23 cellular contexts compared by ENCODE assay signal in genomic region chr10:76576276-76576962, GRCh38.
DNase-seq lines count a peak whose midpoint lies in the region; ATAC-seq, FAIRE-seq and TF ChIP-seq lines count a peak whose summit lies in the region.
"Had no signal": no experiment of that assay in that cellular context is flagged by ENCODE, and none has a peak within 500 bp of the region (broad histone marks: within the 10 kb centered on the region; RNA-seq: fewer than 3 reads in every experiment).

No MANE protein-coding gene starts in this region.

- peak overlapping the region; percentile 79 for H4K91ac ChIP-seq in IMR-90 (ENCODE audit: insufficient read depth, low read depth, low read length)

- H3K4me3 ChIP-seq in A549 (no peak overlapping the region), IMR-90 (ENCODE audit: insufficient read depth, low read depth, low read length) (no peak overlapping the region), endodermal cell (ENCODE audit: low read length) (no peak overlapping the region), suprapubic skin (no peak overlapping the region)
- H3K4me3 ChIP-seq: cardiac muscle cell, SK-N-MC had no signal

- peak overlapping the region; percentile 82 for H3K4ac ChIP-seq in IMR-90 (ENCODE audit: low read depth, low read length)

- in situ Hi-C loops in IMR-90 (cut with MboI; ENCODE audit: low sequenced_read_pairs) = no loop called here

- no peak for FAIRE-seq in A549 (lab: Jason Lieb, UNC)
- FAIRE-seq: A204.1, GM18507, H1 had no signal

- H3K36me3 ChIP-seq in IMR-90 (ENCODE audit: control insufficient read depth, insufficient read depth, low read length) = no peaks in the 10 kb centered on the region
- no peaks in the 10 kb centered on the region for H3K36me3 ChIP-seq in endodermal cell (ENCODE audit: control insufficient read depth, insufficient read depth, low read length)
- no peaks in the 10 kb centered on the region for H3K36me3 ChIP-seq in suprapubic skin
- H3K36me3 ChIP-seq: cardiac muscle cell had no signal

- no peak for DNase-seq in A549 (ENCODE audit: low read depth in 1 of 2, low spot score in 1 of 2)
- peak; percentile 76 for DNase-seq in IMR-90
- peak; percentile 18 for DNase-seq in endodermal cell
- DNase-seq in hepatic stellate cell (ENCODE audit: low spot score) = peak; percentile 33
- no peak for DNase-seq in T-helper 9 cell
- DNase-seq in GM20000 (ENCODE audit: low spot score) = no peak
- no peak for DNase-seq in suprapubic skin (ENCODE audit: low spot score in 2 of 2)
- no peak for DNase-seq in activated T-cell treated with anti-CD3 and anti-CD28 coated beads, Interleukin-2, amount 50 U/mL, for 48 hours
- DNase-seq: COR-L47; effector memory CD8-positive, alpha-beta T cell; GF-D8; naive thymus-derived CD4-positive, alpha-beta T cell; NCI-H1092 treated with DMSO at 0.1 percent for 48 hours; NCI-H2227 treated with DMSO at 0.1 percent for 48 hours; stimulated activated CD4-positive, alpha-beta T cell treated with anti-CD3 and anti-CD28 coated beads, Interleukin-4, amount 100 ng/mL, for 1 hour; trophoblast cell had no signal

- H3K9ac ChIP-seq in IMR-90 (ENCODE audit: low read depth, low read length) = peak overlapping the region; percentile 40; the same call in 1 of the 2 replicates
- H3K9ac ChIP-seq in endodermal cell (ENCODE audit: extremely low read depth, low read length, poor library complexity, severe bottlenecking) = no peak overlapping the region

- H3K9me3 Mint-ChIP-seq in endodermal cell = no peaks in the 10 kb centered on the region

- H3K56ac ChIP-seq in IMR-90 (ENCODE audit: extremely low read depth, insufficient read depth, low read length) = peak overlapping the region; percentile 63

- WGBS in A549 (ENCODE audit: missing lambda C conversion rate) = 31% methylated on average over 4 of the region's 4 CpGs
- no CpG with 5 or more reads among the region's 4 CpGs for WGBS in IMR-90 (ENCODE audit: extremely low coverage in 2 of 2, insufficient read length in 1 of 2), 2 experiments
- 80 to 94% methylated on average over 2 to 4 of the region's 4 CpGs for WGBS in endodermal cell (ENCODE audit: insufficient coverage in 1 of 2, insufficient read length in 1 of 2), 2 experiments
- WGBS in suprapubic skin = 54% methylated on average over 4 of the region's 4 CpGs

- peak overlapping the region; percentile 57 for H2BK15ac ChIP-seq in IMR-90 (ENCODE audit: low read depth, low read length)

- H3K27me3 Mint-ChIP-seq in endodermal cell (ENCODE audit: insufficient read depth) = peaks cover 2% of the 10 kb centered on the region
- H3K27me3 Mint-ChIP-seq: effector memory CD8-positive, alpha-beta T cell; naive thymus-derived CD4-positive, alpha-beta T cell had no signal

- CTCF ChIA-PET in A549 (lab: Yijun Ruan, JAX) (no interaction called here), IMR-90 (lab: Yijun Ruan, JAX) (interaction anchor here (0.9 kb wide), 1 partner anchor 204 kb away, joined by 3 read pairs; no protein-coding TSS in a partner anchor)

- H3K27me3 ChIP-seq in IMR-90 (ENCODE audit: control insufficient read depth, insufficient read depth, low read length) (no peaks in the 10 kb centered on the region), endodermal cell (ENCODE audit: control insufficient read depth, insufficient read depth, low read length, poor library complexity, severe bottlenecking) (no peaks in the 10 kb centered on the region), suprapubic skin (no peaks in the 10 kb centered on the region)
- H3K27me3 ChIP-seq: cardiac muscle cell had no signal

- H3K27ac ChIP-seq in A549 (no peak overlapping the region), IMR-90 (ENCODE audit: insufficient read depth, low read length) (peak overlapping the region; percentile 48; the same call in 1 of the 2 replicates), endodermal cell (ENCODE audit: low read depth, low read length) (no peak overlapping the region), suprapubic skin (no peak overlapping the region)
- H3K27ac ChIP-seq: cardiac muscle cell, SK-N-MC, VCaP had no signal

- H3K23ac ChIP-seq in IMR-90 (ENCODE audit: low read depth, low read length) = peak overlapping the region; percentile 86

- H3K4me1 Mint-ChIP-seq in endodermal cell = no peaks in the 10 kb centered on the region
- H3K4me1 Mint-ChIP-seq: naive thymus-derived CD4-positive, alpha-beta T cell had no signal

- peaks cover 2% of the 10 kb centered on the region; the same call in 1 of the 2 replicates for H3K9me1 ChIP-seq in IMR-90 (ENCODE audit: insufficient read depth, low read length)

- no peak for TF ChIP-seq EP300 in A549 (IDR thresholded peaks at IDR 0.05)
- no peak for TF ChIP-seq EP300 in suprapubic skin (IDR thresholded peaks at IDR 0.05)

- peak overlapping the region in 1 of 2 experiments; percentile 88; a peak in 2 of 4 replicates for H4K8ac ChIP-seq in IMR-90 (ENCODE audit: low read depth in 2 of 2, low read length in 2 of 2)

- no peak overlapping the region for H2AK9ac ChIP-seq in IMR-90 (replicated peaks; ENCODE audit: low read depth, low read length, poor library complexity)

- peak overlapping the region; percentile 14; the same call in 1 of the 2 replicates for H2AK5ac ChIP-seq in IMR-90 (ENCODE audit: low read depth, low read length)

- peak overlapping the region; percentile 80; the same call in 1 of the 2 replicates for H4K5ac ChIP-seq in IMR-90 (ENCODE audit: low read depth, low read length)

- dilution Hi-C loops in IMR-90 (cut with HindIII; ENCODE audit: low sequenced_read_pairs, unreplicated experiment) = no loop called here

- H3K27ac Mint-ChIP-seq in endodermal cell = no peak overlapping the region
- H3K27ac Mint-ChIP-seq: effector memory CD8-positive, alpha-beta T cell; naive thymus-derived CD4-positive, alpha-beta T cell had no signal

- no peaks in the 10 kb centered on the region for H3K79me1 ChIP-seq in IMR-90 (ENCODE audit: low read depth in 1 of 2, low read length in 2 of 2)

- H2BK20ac ChIP-seq in IMR-90 (ENCODE audit: low read depth, low read length) = peak overlapping the region; percentile 95

- H2BK120ac ChIP-seq in IMR-90 (ENCODE audit: low read depth, low read length) = peak overlapping the region; percentile 91

- H3K4me3 Mint-ChIP-seq in endodermal cell = no peak overlapping the region
- H3K4me3 Mint-ChIP-seq: effector memory CD8-positive, alpha-beta T cell; naive thymus-derived CD4-positive, alpha-beta T cell had no signal

- H3K18ac ChIP-seq in IMR-90 (ENCODE audit: low read depth, low read length) = peak overlapping the region; percentile 88; the same call in 1 of the 2 replicates

- no TSS peak for BruUV-seq in IMR-90 (replicated peaks; lab: Mats Ljungman, UMichigan)

- intact Hi-C loops in IMR-90 (cut with micrococcal nuclease) = no loop called here

- no peaks in the 10 kb centered on the region for H4K20me1 ChIP-seq in IMR-90 (ENCODE audit: insufficient read depth, low read length)

- H2AFZ ChIP-seq in IMR-90 (replicated peaks; ENCODE audit: low read length, poor library complexity) = peak overlapping the region; percentile 74

- H3K36me3 Mint-ChIP-seq in endodermal cell (ENCODE audit: low read depth) = no peaks in the 10 kb centered on the region
- H3K36me3 Mint-ChIP-seq: naive thymus-derived CD4-positive, alpha-beta T cell had no signal

- ATAC-seq in A549 (no peak), IMR-90 (ENCODE audit: low read depth) (peak; percentile 95)
- ATAC-seq: effector memory CD8-positive, alpha-beta T cell; left lobe of liver; naive thymus-derived CD4-positive, alpha-beta T cell had no signal

- peak overlapping the region; percentile 73 for H3K14ac ChIP-seq in IMR-90 (replicated peaks; ENCODE audit: low read depth, low read length)

- H3K4me1 ChIP-seq in A549 (peaks cover 4% of the 10 kb centered on the region), IMR-90 (ENCODE audit: control insufficient read depth, insufficient read depth, low read length) (peaks cover 8% of the 10 kb centered on the region), endodermal cell (ENCODE audit: control insufficient read depth, insufficient read depth, low read length) (no peaks in the 10 kb centered on the region), suprapubic skin (peaks cover 3% of the 10 kb centered on the region)

- POLR2A ChIA-PET in A549 (lab: Yijun Ruan, JAX) (no interaction called here), IMR-90 (lab: Charles Lee; ENCODE audit: unreplicated experiment) (no interaction called here)

- H2BK5ac ChIP-seq in IMR-90 (ENCODE audit: low read depth, low read length, poor library complexity, severe bottlenecking) = peak overlapping the region; percentile 91

- no peak for TF ChIP-seq CTCF in A549 (IDR thresholded peaks at IDR 0.05)
- TF ChIP-seq CTCF in IMR-90 (conservative IDR thresholded peaks at IDR 0.05; ENCODE audit: low read depth, low read length) = no peak
- no peak for TF ChIP-seq CTCF in endodermal cell (conservative IDR thresholded peaks at IDR 0.05)
- TF ChIP-seq CTCF in GM20000 (IDR thresholded peaks at IDR 0.05; ENCODE audit: extremely low read depth, missing control alignments) = no peak
- no peak for TF ChIP-seq CTCF in suprapubic skin (IDR thresholded peaks at IDR 0.05)

- H3K4me2 ChIP-seq in A549 (no peak overlapping the region), IMR-90 (ENCODE audit: low read depth, low read length) (peak overlapping the region; percentile 64; the same call in 1 of the 2 replicates)

- H3K9me3 ChIP-seq in A549 = no peaks in the 10 kb centered on the region; the same call in 2 of the 3 replicates
- no peaks in the 10 kb centered on the region for H3K9me3 ChIP-seq in IMR-90 (ENCODE audit: control insufficient read depth, insufficient read depth, low read length)
- no peaks in the 10 kb centered on the region for H3K9me3 ChIP-seq in endodermal cell (ENCODE audit: control insufficient read depth, low read length)
- H3K9me3 ChIP-seq in suprapubic skin = peaks cover 6% of the 10 kb centered on the region

- TF ChIP-seq POLR2A in A549 (IDR thresholded peaks at IDR 0.05; ENCODE audit: low read length) (no peak), IMR-90 (IDR thresholded peaks at IDR 0.05; ENCODE audit: low read depth, low read length) (no peak), suprapubic skin (IDR thresholded peaks at IDR 0.05) (no peak)

- TF ChIP-seq RAD21 in A549 (conservative IDR thresholded peaks at IDR 0.05 in 1 of 2, IDR thresholded peaks at IDR 0.05 in 1 of 2) = no peak
- TF ChIP-seq RAD21 in IMR-90 (IDR thresholded peaks at IDR 0.05; ENCODE audit: low read length) = no peak

TF ChIP-seq in A549, 52 proteins besides CTCF, POLR2A, EP300 and RAD21 (continues in another document):
- no peak for TF ChIP-seq JUNB (IDR thresholded peaks at IDR 0.05)

TF ChIP-seq in IMR-90, 13 proteins besides CTCF, POLR2A, EP300 and RAD21 (continues in another document):
- TF ChIP-seq USF2 (IDR thresholded peaks at IDR 0.05; ENCODE audit: low read depth, low read length) (peak; percentile 69), NFE2L2 (IDR thresholded peaks at IDR 0.05; ENCODE audit: low read depth, low read length) (no peak), CEBPB (IDR thresholded peaks at IDR 0.05; ENCODE audit: low read depth, low read length) (peak; percentile 22; the same call in 1 of the 2 replicates)

Comparison
In these comparisons a context has a peak if more than half of its experiments do, and no peak if none do; other contexts are left out.
1. DNase-seq: peak in IMR-90 (single experiment), endodermal cell (single experiment) and hepatic stellate cell (single experiment); none in A549 (0 of 2), T-helper 9 cell (single experiment), GM20000 (single experiment), suprapubic skin (0 of 2) and activated T-cell treated with anti-CD3 and anti-CD28 coated beads, Interleukin-2, amount 50 U/mL, for 48 hours (0 of 2).